Comparison of ENCODE assay signal across 1 cellular context in genomic region chr5:160970605-160971191, GRCh38.
A peak's percentile ranks its signal among the peaks of the same experiment; 100 is the strongest.
TF ChIP-seq lines count a peak whose summit lies in the region.

No MANE protein-coding gene starts in this region.

TF ChIP-seq in HepG2, 621 proteins besides CTCF, POLR2A, EP300 and RAD21:
- TF ChIP-seq SNAPC4 (CRISPR knock-in tag; IDR thresholded peaks at IDR 0.05): no peak
- TF ChIP-seq SNAPC5 (CRISPR knock-in tag; IDR thresholded peaks at IDR 0.05; ENCODE audit: borderline replicate concordance): no peak
- TF ChIP-seq LBX2 (CRISPR knock-in tag; IDR thresholded peaks at IDR 0.05; ENCODE audit: borderline replicate concordance): no peak
- no peak for TF ChIP-seq ZNF720 (CRISPR knock-in tag; IDR thresholded peaks at IDR 0.05)
- peak; percentile 29; the same call in 1 of the 2 replicates for TF ChIP-seq STAG1 (CRISPR knock-in tag; IDR thresholded peaks at IDR 0.05)
- TF ChIP-seq ZBTB21 (CRISPR knock-in tag; IDR thresholded peaks at IDR 0.05): no peak
- TF ChIP-seq ZNF609 (CRISPR knock-in tag; IDR thresholded peaks at IDR 0.05; ENCODE audit: borderline replicate concordance): no peak
